In the genomic region with DNA sequence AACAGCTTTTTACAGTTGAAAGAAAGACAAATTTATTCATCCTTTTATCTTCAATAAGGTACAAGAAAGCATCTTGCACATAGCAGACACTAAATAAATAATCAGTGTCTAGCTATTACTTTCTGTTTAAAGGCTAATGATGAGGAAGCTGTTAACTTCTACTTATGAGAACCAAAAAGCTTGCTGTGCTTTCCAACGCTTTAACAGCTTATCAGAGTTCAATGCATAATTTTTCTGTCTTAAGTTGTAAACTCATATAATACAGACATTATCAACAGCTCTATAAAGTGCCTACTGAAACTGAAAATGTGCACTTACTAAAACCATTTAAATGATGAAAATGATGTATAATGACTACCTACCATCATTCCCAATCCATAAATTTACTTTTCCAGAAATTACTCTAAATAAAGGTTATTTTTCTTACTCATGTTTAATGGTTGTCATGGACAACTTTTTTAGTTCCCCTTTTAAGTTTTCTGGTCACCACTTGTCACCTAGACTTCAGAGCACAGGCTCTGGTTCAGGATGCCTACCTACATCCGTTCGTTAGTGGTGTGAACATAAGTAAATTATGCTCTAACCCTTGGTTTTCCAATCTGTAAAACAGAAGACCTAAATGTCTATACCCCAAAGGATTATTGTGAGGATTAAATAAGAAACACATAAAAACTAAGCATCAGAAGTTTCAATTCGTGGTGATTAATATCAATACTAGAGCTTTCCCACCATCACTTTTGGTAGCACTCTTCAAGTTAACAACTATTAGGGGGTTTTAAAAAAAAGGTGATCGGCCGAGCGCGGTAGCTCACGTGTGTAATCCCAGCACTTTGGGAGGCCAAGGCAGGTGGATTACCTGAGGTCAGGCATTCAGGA, we compare ENCODE assay signal across 10 cellular contexts. TPM values are rescaled to one million over a fixed set of nuclear protein-coding genes. Genes with fewer than 3 reads are reported as not detected.
DNase-seq lines count a peak whose midpoint lies in the region; ATAC-seq lines count a peak whose summit lies in the region.
"Had no signal": no experiment of that assay in that cellular context is flagged by ENCODE, and none has a peak within 500 bp of the region (broad histone marks: within the 10 kb centered on the region; RNA-seq: fewer than 3 reads in every experiment).

No MANE protein-coding gene starts in this region.

- H3K36me3 Mint-ChIP-seq in activated naive CD4-positive, alpha-beta T cell treated with anti-CD3 and anti-CD28 coated beads for 36 hours (ENCODE audit: low read depth), result peaks cover 12% of the 10 kb centered on the region

- ATAC-seq in HG02588 (IDR thresholded peaks at IDR 0.05; ENCODE audit: unreplicated experiment) (peak; percentile 84), HG03521 (IDR thresholded peaks at IDR 0.05; ENCODE audit: unreplicated experiment) (peak; percentile 83)
- ATAC-seq in stimulated activated naive CD8-positive, alpha-beta T cell treated with anti-CD3 and anti-CD28 coated beads, Interleukin-15, amount 100 ng/mL, for 72 hours, result peak; percentile 54

- CTCF ChIA-PET in activated naive CD4-positive, alpha-beta T cell treated with anti-CD3 and anti-CD28 coated beads for 36 hours (lab: Charles Lee), result interaction anchor here (1.0 to 1.5 kb wide), 2 partner anchors 7 to 9 kb away, joined by 4 read pairs; no protein-coding TSS in a partner anchor

- intact Hi-C loops in activated naive CD4-positive, alpha-beta T cell treated with anti-CD3 and anti-CD28 coated beads for 36 hours (cut with micrococcal nuclease), result no loop called here

- H3K4me3 Mint-ChIP-seq in activated naive CD4-positive, alpha-beta T cell treated with anti-CD3 and anti-CD28 coated beads for 36 hours, result no peak overlapping the region
- H3K4me3 Mint-ChIP-seq in stimulated activated naive CD8-positive, alpha-beta T cell treated with anti-CD3 and anti-CD28 coated beads, Interleukin-15, amount 100 ng/mL, for 72 hours, result peak overlapping the region; percentile 43 to 66
- H3K4me3 Mint-ChIP-seq: mesothelial cell of epicardium had no signal

- no peak for DNase-seq in activated naive CD4-positive, alpha-beta T cell treated with anti-CD3 and anti-CD28 coated beads for 36 hours
- DNase-seq in activated naive CD4-positive, alpha-beta T cell (lab: John Stamatoyannopoulos, UW), result no peak
- no peak for DNase-seq in stimulated activated naive CD8-positive, alpha-beta T cell treated with anti-CD3 and anti-CD28 coated beads, Interleukin-15, amount 100 ng/mL, for 72 hours
- no peak for DNase-seq in A172 (ENCODE audit: low spot score)
- no peak for DNase-seq in NCI-H187 treated with DMSO at 0.1 percent for 48 hours (lab: John Stamatoyannopoulos, UW)
- no peak for DNase-seq in NK-92 (lab: John Stamatoyannopoulos, UW; ENCODE audit: unreplicated experiment)
- DNase-seq: NCI-H2081 treated with DMSO at 0.1 percent for 48 hours had no signal

- peak overlapping the region; percentile 36 for H3K27ac Mint-ChIP-seq in activated naive CD4-positive, alpha-beta T cell treated with anti-CD3 and anti-CD28 coated beads for 36 hours
- H3K27ac Mint-ChIP-seq in stimulated activated naive CD8-positive, alpha-beta T cell treated with anti-CD3 and anti-CD28 coated beads, Interleukin-15, amount 100 ng/mL, for 72 hours, result peak overlapping the region in 1 of 2 donors; percentile 27
- H3K27ac Mint-ChIP-seq: mesothelial cell of epicardium had no signal

- H3K4me1 Mint-ChIP-seq in activated naive CD4-positive, alpha-beta T cell treated with anti-CD3 and anti-CD28 coated beads for 36 hours (ENCODE audit: low read depth), result peaks cover 60% of the 10 kb centered on the region
- H3K4me1 Mint-ChIP-seq in stimulated activated naive CD8-positive, alpha-beta T cell treated with anti-CD3 and anti-CD28 coated beads, Interleukin-15, amount 100 ng/mL, for 72 hours, result peaks cover 64% of the 10 kb centered on the region

- no peaks in the 10 kb centered on the region for H3K27me3 Mint-ChIP-seq in activated naive CD4-positive, alpha-beta T cell treated with anti-CD3 and anti-CD28 coated beads for 36 hours (ENCODE audit: low read depth)
- H3K27me3 Mint-ChIP-seq in stimulated activated naive CD8-positive, alpha-beta T cell treated with anti-CD3 and anti-CD28 coated beads, Interleukin-15, amount 100 ng/mL, for 72 hours, result no peaks in the 10 kb centered on the region

- no peaks in the 10 kb centered on the region for H3K9me3 Mint-ChIP-seq in activated naive CD4-positive, alpha-beta T cell treated with anti-CD3 and anti-CD28 coated beads for 36 hours
- H3K9me3 Mint-ChIP-seq in stimulated activated naive CD8-positive, alpha-beta T cell treated with anti-CD3 and anti-CD28 coated beads, Interleukin-15, amount 100 ng/mL, for 72 hours, result no peaks in the 10 kb centered on the region
- H3K9me3 Mint-ChIP-seq: mesothelial cell of epicardium had no signal

RNA-seq across cellular contexts. Expression of a gene that starts 8.0 kb away (rescaled TPM):
- total RNA-seq in activated naive CD4-positive, alpha-beta T cell treated with anti-CD3 and anti-CD28 coated beads for 36 hours, result 100 to 1,000 TPM; 158 to 159 TPM
- total RNA-seq in A172 (2014; rRNA removed; shearing (Covaris generic)), result 43.2 and 56.6 TPM in 2 replicates

RNA-seq across cellular contexts. Expression of a gene that starts 23.1 kb away (rescaled TPM):
- 10 to 100 TPM; 17.4 to 17.7 TPM for total RNA-seq in activated naive CD4-positive, alpha-beta T cell treated with anti-CD3 and anti-CD28 coated beads for 36 hours
- 16.7 and 21.4 TPM in 2 replicates for total RNA-seq in A172 (2014; rRNA removed; shearing (Covaris generic))
